9 cellular contexts compared by ENCODE assay signal in the genomic region with DNA sequence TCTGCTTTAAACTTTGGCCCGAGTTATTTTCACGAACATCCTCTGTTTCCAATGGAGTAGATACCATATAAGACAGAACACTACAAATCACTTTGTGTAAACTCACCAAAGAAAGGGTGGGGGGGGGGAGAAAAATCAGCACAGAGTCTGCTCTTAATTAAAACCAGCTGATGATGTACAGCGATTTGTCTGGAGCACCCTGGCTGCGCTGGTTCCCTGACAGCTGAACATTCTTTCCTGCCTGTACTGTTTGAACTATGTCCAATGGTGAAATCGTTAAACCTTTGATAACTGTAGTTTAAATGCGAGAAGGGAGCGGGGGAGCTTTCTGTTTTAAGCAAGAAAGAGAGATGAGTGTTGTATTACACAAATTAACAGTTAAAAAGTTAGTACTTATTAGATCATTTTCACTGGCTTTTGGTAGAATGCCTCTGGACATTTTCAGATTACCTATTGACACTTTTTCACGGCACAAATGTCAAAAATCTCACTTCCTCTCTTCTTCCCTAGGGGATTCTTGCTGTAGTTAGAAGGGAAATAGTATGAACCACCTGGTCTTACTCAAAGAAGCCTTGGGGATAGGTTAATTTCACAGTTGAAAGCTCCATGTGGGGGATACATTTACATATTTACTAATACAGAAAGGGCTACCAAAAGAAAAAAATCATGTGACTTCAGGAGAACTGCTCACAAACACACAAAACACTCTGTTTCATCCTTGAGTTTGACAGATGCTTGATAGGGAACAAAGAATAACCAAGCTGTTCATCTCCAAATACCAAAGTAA.
DNase-seq lines count a peak whose midpoint lies in the region; ATAC-seq and TF ChIP-seq lines count a peak whose summit lies in the region.
"Had no signal": no experiment of that assay in that cellular context is flagged by ENCODE, and none has a peak within 500 bp of the region (broad histone marks: within the 10 kb centered on the region; RNA-seq: fewer than 3 reads in every experiment).

No MANE protein-coding gene starts in this region.

- ATAC-seq in GM18505 (IDR thresholded peaks at IDR 0.05; ENCODE audit: unreplicated experiment), result peak; percentile 82
- peak; percentile 97 for ATAC-seq in omental fat pad (ENCODE audit: low FRiP score)

- no peaks in the 10 kb centered on the region for H3K36me3 Mint-ChIP-seq in T-helper 2 cell treated with Interferon-gamma antibody and Interleukin-4, amounts not matched to agents 5 μg/mL and 100 μg/mL, for 36 hours (ENCODE audit: low read depth)

- H3K4me3 Mint-ChIP-seq in T-helper 2 cell treated with Interferon-gamma antibody and Interleukin-4, amounts not matched to agents 5 μg/mL and 100 μg/mL, for 36 hours, result no peak overlapping the region

- H3K9ac ChIP-seq in GM23248 (peak overlapping the region; percentile 5), OCI-LY1 (ENCODE audit: low read length) (peak overlapping the region; percentile 50)

- H3K27ac Mint-ChIP-seq in T-helper 2 cell treated with Interferon-gamma antibody and Interleukin-4, amounts not matched to agents 5 μg/mL and 100 μg/mL, for 36 hours, result no peak overlapping the region

- H3K27me3 ChIP-seq in GM23248 (replicated peaks; ENCODE audit: insufficient read depth), result no peaks in the 10 kb centered on the region
- H3K27me3 ChIP-seq in OCI-LY1 (ENCODE audit: insufficient read depth, low read length), result no peaks in the 10 kb centered on the region

- peaks cover 22% of the 10 kb centered on the region for H3F3A ChIP-seq in GM23248 (ENCODE audit: insufficient read depth)
- no peaks in the 10 kb centered on the region for H3F3A ChIP-seq in OCI-LY1 (ENCODE audit: insufficient read depth, low read length)

- H3K4me1 ChIP-seq in GM23248 (ENCODE audit: insufficient read depth) (peaks cover 27% of the 10 kb centered on the region), OCI-LY1 (ENCODE audit: insufficient read depth, low read length, severe bottlenecking) (peaks cover 39% of the 10 kb centered on the region)

- H3K4me3 ChIP-seq in GM23248, result peak overlapping the region; percentile 52
- peak overlapping the region; percentile 37 for H3K4me3 ChIP-seq in OCI-LY1 (ENCODE audit: low read depth, low read length, poor library complexity, severe bottlenecking)

- peak overlapping the region; percentile 68 for H3K4me2 ChIP-seq in GM23248 (ENCODE audit: unreplicated experiment)
- H3K4me2 ChIP-seq in OCI-LY1 (ENCODE audit: low read length), result peak overlapping the region; percentile 71

- no peak for TF ChIP-seq POLR2A in GM18505 (IDR thresholded peaks at IDR 0.05; ENCODE audit: borderline replicate concordance, extremely low read depth, insufficient read depth, insufficient read length)

- no peaks in the 10 kb centered on the region for H3K27me3 Mint-ChIP-seq in T-helper 2 cell treated with Interferon-gamma antibody and Interleukin-4, amounts not matched to agents 5 μg/mL and 100 μg/mL, for 36 hours (ENCODE audit: low read depth)

- no peaks in the 10 kb centered on the region for H3K9me2 ChIP-seq in GM23248 (ENCODE audit: insufficient read depth)
- H3K9me2 ChIP-seq in OCI-LY1 (ENCODE audit: low read depth, low read length), result no peaks in the 10 kb centered on the region

- H3K27ac ChIP-seq in GM23248 (peak overlapping the region; percentile 43), OCI-LY1 (ENCODE audit: low read depth, low read length, poor library complexity, severe bottlenecking) (peak overlapping the region; percentile 87)

- H3K9me3 ChIP-seq in GM23248 (ENCODE audit: low read depth) (no peaks in the 10 kb centered on the region), OCI-LY1 (ENCODE audit: low read length) (peaks cover 2% of the 10 kb centered on the region; the same call in 1 of the 2 replicates)

- no peaks in the 10 kb centered on the region for H3K79me2 ChIP-seq in GM23248 (ENCODE audit: insufficient read depth)
- no peaks in the 10 kb centered on the region for H3K79me2 ChIP-seq in OCI-LY1 (ENCODE audit: insufficient read depth, low read length)

- H4K20me1 ChIP-seq in GM23248 (ENCODE audit: insufficient read depth) (no peaks in the 10 kb centered on the region), OCI-LY1 (ENCODE audit: insufficient read depth, low read length) (no peaks in the 10 kb centered on the region)

- H2AFZ ChIP-seq in GM23248, result no peak overlapping the region
- peak overlapping the region; percentile 29; the same call in 1 of the 2 replicates for H2AFZ ChIP-seq in OCI-LY1 (ENCODE audit: low read length)

- H3K36me3 ChIP-seq in GM23248 (ENCODE audit: low read depth) (no peaks in the 10 kb centered on the region), OCI-LY1 (ENCODE audit: insufficient read depth, low read length) (no peaks in the 10 kb centered on the region)

- WGBS in GM23248 (ENCODE audit: low coverage in 1 of 2, low lambda C conversion rate in 2 of 2, missing lambda C conversion rate in 2 of 2), 2 experiments, result 2 to 5% methylated on average over 8 of the region's 8 CpGs

- DNase-seq in GM23248 (peak; percentile 87), omental fat pad (ENCODE audit: low spot score) (no peak), KBM-7 (no peak), NCI-H1092 treated with DMSO at 0.1 percent for 48 hours (lab: John Stamatoyannopoulos, UW) (no peak), glomerular visceral epithelial cell (ENCODE audit: extremely low spot score) (no peak)
- no peak for DNase-seq in T-helper 2 cell treated with Interferon-gamma antibody and Interleukin-4, amounts not matched to agents 5 μg/mL and 100 μg/mL, for 36 hours (ENCODE audit: low spot score)
- DNase-seq: activated CD8-positive, alpha-beta memory T cell treated with anti-CD3 and anti-CD28 coated beads, Interleukin-2, amount 50 U/mL, for 48 hours had no signal

- H3K4me1 Mint-ChIP-seq in T-helper 2 cell treated with Interferon-gamma antibody and Interleukin-4, amounts not matched to agents 5 μg/mL and 100 μg/mL, for 36 hours (ENCODE audit: low read depth), result peaks cover 3% of the 10 kb centered on the region

- no peak for TF ChIP-seq CTCF in OCI-LY1 (IDR thresholded peaks at IDR 0.05; ENCODE audit: low read length)
- TF ChIP-seq CTCF in omental fat pad (IDR thresholded peaks at IDR 0.05), result no peak

- no peaks in the 10 kb centered on the region for H3K9me3 Mint-ChIP-seq in T-helper 2 cell treated with Interferon-gamma antibody and Interleukin-4, amounts not matched to agents 5 μg/mL and 100 μg/mL, for 36 hours

- in situ Hi-C loops in GM23248 (cut with MboI) (no loop called here), KBM-7 (cut with MboI; ENCODE audit: low pct_unique_long_range_greater_than_20kb, low sequenced_read_pairs) (no loop called here)
